In genomic region chr12:57244306-57244696, GRCh38 we compare ENCODE assay signal across 15 cellular contexts. TPM values are rescaled to one million over a fixed set of nuclear protein-coding genes. Genes with fewer than 3 reads are reported as not detected.
DNase-seq lines count a peak whose midpoint lies in the region; ATAC-seq, FAIRE-seq and TF ChIP-seq lines count a peak whose summit lies in the region.
"Had no signal": no experiment of that assay in that cellular context is flagged by ENCODE, and none has a peak within 500 bp of the region (broad histone marks: within the 10 kb centered on the region; RNA-seq: fewer than 3 reads in every experiment).

No MANE protein-coding gene starts in this region.

- H3K27ac ChIP-seq in K562 (ENCODE audit: extremely low read depth, low read depth, low read length) = no peak overlapping the region
- H3K27ac ChIP-seq: epithelial cell of prostate, vagina had no signal

- no peak for TF ChIP-seq RAD21 in K562 (CRISPR knock-in tag; conservative IDR thresholded peaks at IDR 0.05 in 1 of 2, IDR thresholded peaks at IDR 0.05 in 1 of 2)

- H3K27ac Mint-ChIP-seq in activated CD4-positive, alpha-beta T cell treated with anti-CD3 and anti-CD28 coated beads for 36 hours = no peak overlapping the region
- H3K27ac Mint-ChIP-seq in activated CD4-positive, alpha-beta T cell treated with anti-CD3 and anti-CD28 coated beads, Interleukin-2, amount 10 ng/mL, durations not matched to agents 7 days and 5 days = no peak overlapping the region
- H3K27ac Mint-ChIP-seq: CD4-positive, alpha-beta T cell had no signal

- no peak for ATAC-seq in activated CD4-positive, alpha-beta T cell treated with anti-CD3 and anti-CD28 coated beads for 36 hours
- ATAC-seq in K562 (no peak), mucosa of descending colon (no peak)

- no peak for TF ChIP-seq POLR2A in K562 (conservative IDR thresholded peaks at IDR 0.05)

- no TSS peak for BruUV-seq in K562 (replicated peaks; lab: Mats Ljungman, UMichigan)

- no peaks in the 10 kb centered on the region for H3K79me2 ChIP-seq in K562 (ENCODE audit: control insufficient read depth, insufficient read depth, low read length)

- CTCF ChIA-PET in activated CD4-positive, alpha-beta T cell treated with anti-CD3 and anti-CD28 coated beads for 36 hours (lab: Charles Lee) = interaction anchor here (0.6 to 9.9 kb wide), 8 partner anchors 17 to 310 kb away, joined by 3 to 282 read pairs (median 4); partner anchors contain the start of genes INHBE and SHMT2
- CTCF ChIA-PET in activated CD4-positive, alpha-beta T cell treated with anti-CD3 and anti-CD28 coated beads, Interleukin-2, amount 10 ng/mL, durations not matched to agents 7 days and 5 days (lab: Charles Lee) = interaction anchor here (1.1 to 18.3 kb wide), 6 partner anchors 15 to 139 kb away, joined by 3 to 332 read pairs (median 24); partner anchors contain the start of genes NXPH4 and SHMT2
- CTCF ChIA-PET in K562 (lab: Yijun Ruan, JAX; ENCODE audit: low intra/inter-chr PET ratio) = interaction anchor here (0.6 to 4.4 kb wide), 3 partner anchors 29 to 238 kb away, joined by 4 to 80 read pairs (median 4); no protein-coding TSS in a partner anchor

- H3K4me3 Mint-ChIP-seq in activated CD4-positive, alpha-beta T cell treated with anti-CD3 and anti-CD28 coated beads for 36 hours = peak overlapping the region; percentile 4
- no peak overlapping the region for H3K4me3 Mint-ChIP-seq in activated CD4-positive, alpha-beta T cell treated with anti-CD3 and anti-CD28 coated beads, Interleukin-2, amount 10 ng/mL, durations not matched to agents 7 days and 5 days

- DNase-seq in activated CD4-positive, alpha-beta T cell treated with anti-CD3 and anti-CD28 coated beads for 36 hours = no peak
- no peak for DNase-seq in activated CD4-positive, alpha-beta T cell treated with anti-CD3 and anti-CD28 coated beads, Interleukin-2, amount 10 ng/mL, durations not matched to agents 7 days and 5 days
- peak; percentile 47 for DNase-seq in NCI-H69 (lab: John Stamatoyannopoulos, UW)
- DNase-seq in K562 (ENCODE audit: extremely low read depth in 1 of 4, low spot score in 3 of 4) = no peak
- DNase-seq in posterior vena cava (ENCODE audit: low spot score) = peak; percentile 46
- DNase-seq in GM03348 (ENCODE audit: low spot score) = no peak
- DNase-seq in mucosa of descending colon = no peak
- no peak for DNase-seq in NOMO-1 treated with DMSO at 0.1 percent for 48 hours (lab: John Stamatoyannopoulos, UW; ENCODE audit: unreplicated experiment)

- FAIRE-seq in K562 (lab: Jason Lieb, UNC) = no peak
- FAIRE-seq: A204.1, colon, RCC 7860 had no signal

- H3K4me1 ChIP-seq in K562 (replicated peaks in 1 of 2; ENCODE audit: control insufficient read depth in 2 of 2, insufficient read depth in 2 of 2, low read length in 2 of 2) (peaks cover 32 to 56% of the 10 kb centered on the region in 2 experiments), mucosa of descending colon (ENCODE audit: low read depth) (peaks cover 35% of the 10 kb centered on the region)

- WGBS in K562 (ENCODE audit: insufficient coverage, low coverage, missing lambda C conversion rate) = 44% methylated on average over 5 of the region's 6 CpGs

- TF ChIP-seq CTCF in K562 (IDR thresholded peaks at IDR 0.05 in 2 of 3, conservative IDR thresholded peaks at IDR 0.05 in 1 of 3; ENCODE audit: insufficient read depth in 2 of 3, low read depth in 1 of 3, low read length in 3 of 3) (no peak), mucosa of descending colon (IDR thresholded peaks at IDR 0.05) (no peak)

- H3K4me2 ChIP-seq in K562 (ENCODE audit: insufficient read depth, low read length) = peak overlapping the region; percentile 67; the same call in 1 of the 2 replicates

- in situ Hi-C loops in K562 (cut with MboI) = loop anchor here (5.0 kb wide), 1 partner anchor 37 kb away; no protein-coding TSS in a partner anchor

- H3K36me3 Mint-ChIP-seq in activated CD4-positive, alpha-beta T cell treated with anti-CD3 and anti-CD28 coated beads for 36 hours (ENCODE audit: low read depth) = no peaks in the 10 kb centered on the region
- H3K36me3 Mint-ChIP-seq in activated CD4-positive, alpha-beta T cell treated with anti-CD3 and anti-CD28 coated beads, Interleukin-2, amount 10 ng/mL, durations not matched to agents 7 days and 5 days (ENCODE audit: low read depth) = peaks cover 2% of the 10 kb centered on the region

- POLR2A ChIA-PET in activated CD4-positive, alpha-beta T cell treated with anti-CD3 and anti-CD28 coated beads for 36 hours (lab: Charles Lee) = no interaction called here
- POLR2A ChIA-PET in activated CD4-positive, alpha-beta T cell treated with anti-CD3 and anti-CD28 coated beads, Interleukin-2, amount 10 ng/mL, durations not matched to agents 7 days and 5 days (lab: Charles Lee) = interaction anchor here (2.1 kb wide), 1 partner anchor 15 kb away, joined by 9 read pairs; the partner anchor contains the start of gene SHMT2
- POLR2A ChIA-PET in K562 (lab: Yijun Ruan, JAX) = interaction anchor here (0.5 to 0.6 kb wide), 3 partner anchors 48 to 1111 kb away, joined by 3 read pairs; no protein-coding TSS in a partner anchor

- H3K9me1 ChIP-seq in K562 (ENCODE audit: control insufficient read depth, insufficient read depth, low read length) = no peaks in the 10 kb centered on the region

- 0 out of 2 replicates have a peak, but pooled peaks cover 4% of the 10 kb centered on the region for H4K20me1 ChIP-seq in K562 (replicated peaks; ENCODE audit: control insufficient read depth, insufficient read depth, low read length)

- H3K36me3 ChIP-seq in K562 (ENCODE audit: control insufficient read depth, insufficient read depth, low read length) (no peaks in the 10 kb centered on the region), mucosa of descending colon (ENCODE audit: low read depth) (no peaks in the 10 kb centered on the region)
- H3K36me3 ChIP-seq: vagina had no signal

- peak overlapping the region in 1 of 2 experiments; percentile 15; a peak in 1 of 4 replicates for H3K9ac ChIP-seq in K562 (ENCODE audit: insufficient read depth in 1 of 2, low read depth in 2 of 2, low read length in 2 of 2)

- H2AFZ ChIP-seq in K562 (ENCODE audit: low read depth, low read length) = no peak overlapping the region

- H3K4me1 Mint-ChIP-seq in activated CD4-positive, alpha-beta T cell treated with anti-CD3 and anti-CD28 coated beads for 36 hours = peaks cover 40% of the 10 kb centered on the region
- peaks cover 48% of the 10 kb centered on the region for H3K4me1 Mint-ChIP-seq in activated CD4-positive, alpha-beta T cell treated with anti-CD3 and anti-CD28 coated beads, Interleukin-2, amount 10 ng/mL, durations not matched to agents 7 days and 5 days

- TF ChIP-seq EP300 in K562 (IDR thresholded peaks at IDR 0.05; ENCODE audit: low read length) = no peak

- H3K27me3 Mint-ChIP-seq in activated CD4-positive, alpha-beta T cell treated with anti-CD3 and anti-CD28 coated beads for 36 hours = peaks cover 25% of the 10 kb centered on the region
- peaks cover 32% of the 10 kb centered on the region for H3K27me3 Mint-ChIP-seq in activated CD4-positive, alpha-beta T cell treated with anti-CD3 and anti-CD28 coated beads, Interleukin-2, amount 10 ng/mL, durations not matched to agents 7 days and 5 days

- H3K9me3 Mint-ChIP-seq in activated CD4-positive, alpha-beta T cell treated with anti-CD3 and anti-CD28 coated beads for 36 hours (ENCODE audit: low read depth) = no peaks in the 10 kb centered on the region
- H3K9me3 Mint-ChIP-seq in activated CD4-positive, alpha-beta T cell treated with anti-CD3 and anti-CD28 coated beads, Interleukin-2, amount 10 ng/mL, durations not matched to agents 7 days and 5 days = no peaks in the 10 kb centered on the region
- H3K9me3 Mint-ChIP-seq: activated T-cell treated with anti-CD3 and anti-CD28 coated beads, Interleukin-2, amount 50 U/mL, for 4 hours; CD4-positive, alpha-beta T cell had no signal

- H3K4me3 ChIP-seq in K562 (no peak overlapping the region), mucosa of descending colon (no peak overlapping the region)

- H3K9me3 ChIP-seq in K562 (replicated peaks; ENCODE audit: control insufficient read depth, insufficient read depth, low read depth, low read length) (no peaks in the 10 kb centered on the region), mucosa of descending colon (no peaks in the 10 kb centered on the region)
- H3K9me3 ChIP-seq: vagina had no signal

- peaks cover 2 to 23% of the 10 kb centered on the region in 2 experiments; a peak in 3 of 5 replicates for H3K27me3 ChIP-seq in K562 (ENCODE audit: control insufficient read depth in 2 of 2, insufficient read depth in 2 of 2, low read length in 2 of 2)

- intact Hi-C loops in activated CD4-positive, alpha-beta T cell treated with anti-CD3 and anti-CD28 coated beads for 36 hours (cut with DNase I, micrococcal nuclease) = loop anchor here in 1 of 2 experiments (5.0 kb wide), 3 partner anchors 132 to 492 kb away; partner anchors contain the start of genes PRIM1, STAT6 and ZBTB39
- intact Hi-C loops in K562 (cut with micrococcal nuclease) = loop anchor here (5.0 to 10.0 kb wide), 3 partner anchors 47 to 167 kb away; partner anchors contain the start of genes LRP1 and NEMP1
- intact Hi-C loops in posterior vena cava (cut with DNase I) = no loop called here
- intact Hi-C loops in mucosa of descending colon (cut with DNase I, micrococcal nuclease) = no loop called here

RNA-seq across cellular contexts. Expression of gene STAC3, which starts 6.7 kb away (rescaled TPM):
- 1 to 10 TPM; 2.5 to 2.8 TPM for total RNA-seq in activated CD4-positive, alpha-beta T cell treated with anti-CD3 and anti-CD28 coated beads for 36 hours
- 1 to 10 TPM; 5.1 to 5.2 TPM for total RNA-seq in activated CD4-positive, alpha-beta T cell treated with anti-CD3 and anti-CD28 coated beads, Interleukin-2, amount 10 ng/mL, durations not matched to agents 7 days and 5 days
- 7.4 and 7.7 TPM in 2 replicates for total RNA-seq in K562 (2011; cell fraction: chromatin; rRNA removed; ENCODE audit: low replicate concordance)
- total RNA-seq in K562 (2011; cell fraction: nucleolus; rRNA removed) = 3.8 and 5.3 TPM in 2 replicates
- 4.4 and 6.1 TPM in 2 replicates for total RNA-seq in K562 (2011; cell fraction: nucleoplasm; rRNA removed)
- total RNA-seq in K562 (2014; rRNA removed) (2.3 and 2.7 TPM in 2 replicates), K562 (2014; rRNA removed; fragmentation: Illumina TruSeq; extraction: Trizol) (2.4 and 2.7 TPM in 2 replicates), K562 (2015; rRNA removed; fragmentation: Illumina TruSeq; extraction: Trizol) (3.3 and 3.5 TPM in 2 replicates), K562 (2021) (3.5 and 4.6 TPM in 2 replicates), posterior vena cava (1 to 10 TPM; 1.2 to 2.8 TPM), mucosa of descending colon (1 to 10 TPM; 2.4 to 4.3 (median 3.3) TPM)
- polyA plus RNA-seq in K562 (2011; rRNA removed) (4.0 and 5.6 TPM in 2 replicates), K562 (2014; fragmentation: Illumina TruSeq; extraction: Trizol) (6.2 and 7.3 TPM in 2 replicates), K562 (2014; fragmentation: Nextera tagmentation; extraction: Ambion mirVana) (under 1 TPM; 0.45 to 0.46 TPM), K562 (2014; rRNA removed) (4.8 and 6.4 TPM in 2 replicates)
- polyA plus RNA-seq in K562 (2011; cell fraction: cytosol; rRNA removed) = 1.9 and 3.3 TPM in 2 replicates
- 6.3 and 11.3 TPM in 2 replicates for polyA plus RNA-seq in K562 (2011; cell fraction: nucleus; rRNA removed)
- polyA plus RNA-seq in K562 (2012) = 7.5 and 8.5 TPM in 2 replicates
- 3.2 TPM in 2 replicates for polyA minus RNA-seq in K562 (2011; rRNA and poly(A)+ RNA removed)
- polyA minus RNA-seq in K562 (2011; cell fraction: cytosol; rRNA and poly(A)+ RNA removed) = 1.0 and 1.5 TPM in 2 replicates
- 1.3 and 3.9 TPM in 2 replicates for polyA minus RNA-seq in K562 (2011; cell fraction: nucleus; rRNA and poly(A)+ RNA removed)

RNA-seq across cellular contexts. Expression of gene SHMT2, which starts 14.8 kb away (rescaled TPM):
- 100 to 1,000 TPM; 436 to 487 TPM for total RNA-seq in activated CD4-positive, alpha-beta T cell treated with anti-CD3 and anti-CD28 coated beads for 36 hours
- total RNA-seq in activated CD4-positive, alpha-beta T cell treated with anti-CD3 and anti-CD28 coated beads, Interleukin-2, amount 10 ng/mL, durations not matched to agents 7 days and 5 days = 100 to 1,000 TPM; 137 to 141 TPM
- total RNA-seq in K562 (2011; cell fraction: chromatin; rRNA removed; ENCODE audit: low replicate concordance) = 95.6 and 251 TPM in 2 replicates
- 199 and 247 TPM in 2 replicates for total RNA-seq in K562 (2011; cell fraction: nucleolus; rRNA removed)
- 115 and 136 TPM in 2 replicates for total RNA-seq in K562 (2011; cell fraction: nucleoplasm; rRNA removed)
- total RNA-seq in K562 (2014; rRNA removed) (194 and 217 TPM in 2 replicates), K562 (2014; rRNA removed; fragmentation: Illumina TruSeq; extraction: Trizol) (76.9 and 92.0 TPM in 2 replicates), K562 (2015; rRNA removed; fragmentation: Illumina TruSeq; extraction: Trizol) (115 and 119 TPM in 2 replicates), K562 (2021) (227 and 243 TPM in 2 replicates), posterior vena cava (10 to 100 TPM; 53.2 to 53.7 TPM), mucosa of descending colon (10 to 100 TPM; 34.7 to 67.4 (median 40.9) TPM)
- polyA plus RNA-seq in K562 (2011; rRNA removed) (84.6 and 226 TPM in 2 replicates), K562 (2014; fragmentation: Illumina TruSeq; extraction: Trizol) (319 and 377 TPM in 2 replicates), K562 (2014; fragmentation: Nextera tagmentation; extraction: Ambion mirVana) (10 to 100 TPM; 46.1 to 81.5 TPM), K562 (2014; rRNA removed) (154 and 158 TPM in 2 replicates)
- 268 and 390 TPM in 2 replicates for polyA plus RNA-seq in K562 (2011; cell fraction: cytosol; rRNA removed)
- polyA plus RNA-seq in K562 (2011; cell fraction: nucleus; rRNA removed) = 341 and 344 TPM in 2 replicates
- polyA plus RNA-seq in K562 (2012) = 190 and 549 TPM in 2 replicates
- polyA minus RNA-seq in K562 (2011; rRNA and poly(A)+ RNA removed) = 95.0 and 99.1 TPM in 2 replicates
- polyA minus RNA-seq in K562 (2011; cell fraction: cytosol; rRNA and poly(A)+ RNA removed) = 155 and 228 TPM in 2 replicates
- 97.1 and 133 TPM in 2 replicates for polyA minus RNA-seq in K562 (2011; cell fraction: nucleus; rRNA and poly(A)+ RNA removed)

RNA-seq across cellular contexts. Expression of gene NXPH4, which starts 27.7 kb away (rescaled TPM):
- under 1 TPM; 0.41 to 0.51 TPM for total RNA-seq in activated CD4-positive, alpha-beta T cell treated with anti-CD3 and anti-CD28 coated beads for 36 hours
- under 1 TPM; 0.29 to 0.32 TPM for total RNA-seq in activated CD4-positive, alpha-beta T cell treated with anti-CD3 and anti-CD28 coated beads, Interleukin-2, amount 10 ng/mL, durations not matched to agents 7 days and 5 days
- 1.7 and 4.4 TPM in 2 replicates for total RNA-seq in K562 (2011; cell fraction: chromatin; rRNA removed; ENCODE audit: low replicate concordance)
- total RNA-seq in K562 (2011; cell fraction: nucleolus; rRNA removed) = 4.7 and 5.7 TPM in 2 replicates
- total RNA-seq in K562 (2011; cell fraction: nucleoplasm; rRNA removed) = 5.1 and 6.6 TPM in 2 replicates
- total RNA-seq in K562 (2014; rRNA removed) = 1.0 and 1.4 TPM in 2 replicates
- total RNA-seq in K562 (2014; rRNA removed; fragmentation: Illumina TruSeq; extraction: Trizol) = 0.22 TPM in 1 of 2 replicates, not detected in the other
- 0.19 TPM in 1 of 2 replicates, not detected in the other for total RNA-seq in K562 (2015; rRNA removed; fragmentation: Illumina TruSeq; extraction: Trizol)
- total RNA-seq in K562 (2021) = 2.2 and 2.7 TPM in 2 replicates
- 0.49 and 1.7 TPM in 2 replicates for polyA plus RNA-seq in K562 (2011; rRNA removed)
- 0.59 and 0.91 TPM in 2 replicates for polyA plus RNA-seq in K562 (2011; cell fraction: cytosol; rRNA removed)
- 2.4 and 3.4 TPM in 2 replicates for polyA plus RNA-seq in K562 (2011; cell fraction: nucleus; rRNA removed)
- 2.7 and 7.2 TPM in 2 replicates for polyA plus RNA-seq in K562 (2012)
- 1.1 and 1.9 TPM in 2 replicates for polyA plus RNA-seq in K562 (2014; fragmentation: Illumina TruSeq; extraction: Trizol)
- polyA plus RNA-seq in K562 (2014; fragmentation: Nextera tagmentation; extraction: Ambion mirVana) = not detected
- polyA plus RNA-seq in K562 (2014; rRNA removed) = 1.1 and 1.3 TPM in 2 replicates
- 0.30 TPM in 1 of 2 replicates, not detected in the other for polyA minus RNA-seq in K562 (2011; rRNA and poly(A)+ RNA removed)
- polyA minus RNA-seq in K562 (2011; cell fraction: cytosol; rRNA and poly(A)+ RNA removed) = 3.2 and 4.1 TPM in 2 replicates
- 0.67 and 1.00 TPM in 2 replicates for polyA minus RNA-seq in K562 (2011; cell fraction: nucleus; rRNA and poly(A)+ RNA removed)
- total RNA-seq in posterior vena cava = under 1 TPM; 0.24 to 0.79 TPM
- under 1 TPM in 1 of 3 donors, not detected in 2; 0.25 TPM for total RNA-seq in mucosa of descending colon
- total RNA-seq: CD4-positive, alpha-beta T cell had no signal

Comparison
In these comparisons a context has a peak if more than half of its experiments do, and no peak if none do; other contexts are left out.
1. DNase-seq: peak in NCI-H69 (single experiment) and posterior vena cava (single experiment); none in activated CD4-positive, alpha-beta T cell treated with anti-CD3 and anti-CD28 coated beads for 36 hours (single experiment), activated CD4-positive, alpha-beta T cell treated with anti-CD3 and anti-CD28 coated beads, Interleukin-2, amount 10 ng/mL, durations not matched to agents 7 days and 5 days (single experiment), K562 (0 of 4), GM03348 (single experiment), mucosa of descending colon (0 of 3) and NOMO-1 treated with DMSO at 0.1 percent for 48 hours (single experiment).